Comparison of ENCODE assay signal across 17 cellular contexts in genomic region chr3:105847452-105847851, GRCh38. TPM values are rescaled to one million over a fixed set of nuclear protein-coding genes. Genes with fewer than 3 reads are reported as not detected.
DNase-seq lines count a peak whose midpoint lies in the region; ATAC-seq and TF ChIP-seq lines count a peak whose summit lies in the region.
"Had no signal": no experiment of that assay in that cellular context is flagged by ENCODE, and none has a peak within 500 bp of the region (broad histone marks: within the 10 kb centered on the region; RNA-seq: fewer than 3 reads in every experiment).

No MANE protein-coding gene starts in this region.

- no peak for DNase-seq in activated naive CD4-positive, alpha-beta T cell treated with Interleukin-2 at 50 U/mL for 16 hours
- no peak for DNase-seq in activated naive CD4-positive, alpha-beta T cell treated with anti-CD3 and anti-CD28 coated beads, Interleukin-2, amount 50 U/mL, for 72 hours (ENCODE audit: low spot score in 2 of 2)
- no peak for DNase-seq in left lung
- no peak for DNase-seq in thoracic aorta (ENCODE audit: low spot score)
- no peak for DNase-seq in transverse colon
- DNase-seq in NCI-H446 (lab: John Stamatoyannopoulos, UW), result no peak
- no peak for DNase-seq in NCI-H2029 treated with DMSO at 0.1 percent for 48 hours (lab: John Stamatoyannopoulos, UW)
- DNase-seq: activated CD4-positive, CD25-positive, alpha-beta regulatory T cell treated with anti-CD3 and anti-CD28 coated beads, Interleukin-2, amount 50 U/mL, for 72 hours; effector CD4-positive, alpha-beta T cell; left cardiac atrium; Peyer's patch; posterior cingulate gyrus; stimulated activated naive CD4-positive, alpha-beta T cell; SW 1271 had no signal

- peaks cover 31% of the 10 kb centered on the region for H3K36me3 Mint-ChIP-seq in activated naive CD4-positive, alpha-beta T cell treated with anti-CD3 and anti-CD28 coated beads, Interleukin-2, amount 50 U/mL, for 24 hours
- H3K36me3 Mint-ChIP-seq in activated naive CD4-positive, alpha-beta T cell treated with anti-CD3 and anti-CD28 coated beads, Interleukin-2, amount 50 U/mL, for 72 hours, result peaks cover 14 to 37% of the 10 kb centered on the region in 2 donors

- peak; percentile 65 to 80 for ATAC-seq in activated naive CD4-positive, alpha-beta T cell treated with anti-CD3 and anti-CD28 coated beads, Interleukin-2, amount 50 U/mL, for 72 hours
- peak; percentile 36 for ATAC-seq in left lung
- no peak for ATAC-seq in thoracic aorta (ENCODE audit: insufficient number of reproducible peaks, low FRiP score, low read depth)
- ATAC-seq: HCT116 had no signal

- H3K4me1 ChIP-seq in left lung (peaks cover 0 to 6% of the 10 kb centered on the region in 2 donors), thoracic aorta (ENCODE audit: control insufficient read depth in 1 of 2, low read depth in 2 of 2) (peaks cover 33 to 39% of the 10 kb centered on the region in 2 donors), transverse colon (peaks cover 0 to 33% (median 19%) of the 10 kb centered on the region in 4 donors)
- H3K4me1 ChIP-seq: breast epithelium had no signal

- TF ChIP-seq CTCF in left lung (IDR thresholded peaks at IDR 0.05) (no peak), thoracic aorta (IDR thresholded peaks at IDR 0.05) (no peak), transverse colon (IDR thresholded peaks at IDR 0.05) (no peak)

- no peaks in the 10 kb centered on the region for H3K27me3 ChIP-seq in left lung
- H3K27me3 ChIP-seq in thoracic aorta (replicated peaks; ENCODE audit: insufficient read depth), result no peaks in the 10 kb centered on the region
- H3K27me3 ChIP-seq in transverse colon, result no peaks in the 10 kb centered on the region
- H3K27me3 ChIP-seq: breast epithelium, Peyer's patch had no signal

- H3K27ac Mint-ChIP-seq in activated naive CD4-positive, alpha-beta T cell treated with anti-CD3 and anti-CD28 coated beads, Interleukin-2, amount 50 U/mL, for 24 hours, result peak overlapping the region; percentile 91
- peak overlapping the region; percentile 58 to 89 for H3K27ac Mint-ChIP-seq in activated naive CD4-positive, alpha-beta T cell treated with anti-CD3 and anti-CD28 coated beads, Interleukin-2, amount 50 U/mL, for 72 hours

- H3K36me3 ChIP-seq in left lung, result peaks cover 0 to 5% of the 10 kb centered on the region in 2 donors
- H3K36me3 ChIP-seq in thoracic aorta, result no peaks in the 10 kb centered on the region
- H3K36me3 ChIP-seq in transverse colon, result peaks cover 0 to 6% (median 3%) of the 10 kb centered on the region in 4 donors
- H3K36me3 ChIP-seq: breast epithelium had no signal

- in situ Hi-C loops in transverse colon (cut with MboI; ENCODE audit: low pct_ligation_motif_present in 1 of 4, low pct_unique_long_range_greater_than_20kb in 1 of 4, low sequenced_read_pairs in 3 of 4), result no loop called here

- H3K9me3 ChIP-seq in left lung (no peaks in the 10 kb centered on the region), thoracic aorta (no peaks in the 10 kb centered on the region), transverse colon (no peaks in the 10 kb centered on the region)
- H3K9me3 ChIP-seq: breast epithelium, Peyer's patch had no signal

- TF ChIP-seq POLR2A in transverse colon (IDR thresholded peaks at IDR 0.05), result no peak

- 60 to 66% methylated on average over 1 of the region's 1 CpG for WGBS in transverse colon (ENCODE audit: low coverage in 1 of 2), 2 donors

- H3K4me3 Mint-ChIP-seq in activated naive CD4-positive, alpha-beta T cell treated with anti-CD3 and anti-CD28 coated beads, Interleukin-2, amount 50 U/mL, for 24 hours, result peak overlapping the region; percentile 57

- H3K27me3 Mint-ChIP-seq in activated naive CD4-positive, alpha-beta T cell treated with anti-CD3 and anti-CD28 coated beads, Interleukin-2, amount 50 U/mL, for 24 hours, result no peaks in the 10 kb centered on the region

- peaks cover 79% of the 10 kb centered on the region for H3K4me1 Mint-ChIP-seq in activated naive CD4-positive, alpha-beta T cell treated with anti-CD3 and anti-CD28 coated beads, Interleukin-2, amount 50 U/mL, for 24 hours

- H3K4me3 ChIP-seq in left lung (no peak overlapping the region), thoracic aorta (peak overlapping the region; percentile 4), transverse colon (no peak overlapping the region)
- H3K4me3 ChIP-seq: Peyer's patch had no signal

- H3K27ac ChIP-seq in left lung (no peak overlapping the region), thoracic aorta (no peak overlapping the region), transverse colon (no peak overlapping the region)
- H3K27ac ChIP-seq: Peyer's patch had no signal

- no peak for TF ChIP-seq EP300 in transverse colon (IDR thresholded peaks at IDR 0.05; ENCODE audit: low read depth)

- intact Hi-C loops in left lung (cut with DNase I), result no loop called here
- intact Hi-C loops in transverse colon (cut with DNase I; ENCODE audit: low total_unique reads), result no loop called here

- peaks cover 6% of the 10 kb centered on the region for H3K9me3 Mint-ChIP-seq in activated naive CD4-positive, alpha-beta T cell treated with anti-CD3 and anti-CD28 coated beads, Interleukin-2, amount 50 U/mL, for 24 hours
- peaks cover 0 to 5% of the 10 kb centered on the region in 2 donors for H3K9me3 Mint-ChIP-seq in activated naive CD4-positive, alpha-beta T cell treated with anti-CD3 and anti-CD28 coated beads, Interleukin-2, amount 50 U/mL, for 72 hours

RNA-seq across cellular contexts. Expression of gene CBLB, which starts 21.4 kb away (rescaled TPM):
- 100 to 1,000 TPM in 1 of 2 donors, 10 to 100 TPM in 1; 81.3 to 107 TPM for total RNA-seq in activated naive CD4-positive, alpha-beta T cell treated with anti-CD3 and anti-CD28 coated beads, Interleukin-2, amount 50 U/mL, for 72 hours
- total RNA-seq in left lung (10 to 100 TPM; 30.7 to 34.7 TPM), thoracic aorta (100 to 1,000 TPM in 1 of 2 donors, 10 to 100 TPM in 1; 51.0 to 145 TPM), transverse colon (10 to 100 TPM; 25.1 to 76.2 (median 63.6) TPM)
